28 cellular contexts compared by ENCODE assay signal in genomic region chr10:34063592-34063991, GRCh38.
"Had no signal": no experiment of that assay in that cellular context is flagged by ENCODE, and none has a peak within 500 bp of the region (broad histone marks: within the 10 kb centered on the region; RNA-seq: fewer than 3 reads in every experiment).

No MANE protein-coding gene starts in this region.

- H3K4me3 ChIP-seq: lower lobe of right lung, pancreas, prostate gland, smooth muscle cell, tibial nerve, uterus had no signal

- H3K9me3 Mint-ChIP-seq: type B pancreatic cell had no signal

- H3K9me3 ChIP-seq: prostate gland had no signal

- H3K27ac ChIP-seq: lower lobe of right lung, pancreas, prostate gland, tibial nerve, uterus had no signal

- H3K27ac Mint-ChIP-seq: naive thymus-derived CD8-positive, alpha-beta T cell; nephron; stimulated activated memory B cell treated with anti-CD40 and anti-IgM and Interleukin-4, amounts not matched to agents 10 μg/mL and 1 μg/mL and 100 μg/mL, for 72 hours; stimulated activated naive CD8-positive, alpha-beta T cell treated with anti-CD3 and anti-CD28 coated beads, Interleukin-15, amount 100 ng/mL, for 72 hours; type B pancreatic cell had no signal

- H3K36me3 ChIP-seq: lower lobe of right lung, pancreas, prostate gland, tibial nerve, uterus had no signal

- H3K27me3 Mint-ChIP-seq: stimulated activated memory B cell treated with anti-CD40 and anti-IgM and Interleukin-4, amounts not matched to agents 10 μg/mL and 1 μg/mL and 100 μg/mL, for 72 hours; stimulated activated naive CD8-positive, alpha-beta T cell treated with anti-CD3 and anti-CD28 coated beads, Interleukin-15, amount 100 ng/mL, for 72 hours; type B pancreatic cell had no signal

- H3K4me3 Mint-ChIP-seq: naive thymus-derived CD8-positive, alpha-beta T cell; nephron; neural crest cell; stimulated activated memory B cell treated with anti-CD40 and anti-IgM and Interleukin-4, amounts not matched to agents 10 μg/mL and 1 μg/mL and 100 μg/mL, for 72 hours; stimulated activated naive CD8-positive, alpha-beta T cell treated with anti-CD3 and anti-CD28 coated beads, Interleukin-15, amount 100 ng/mL, for 72 hours; type B pancreatic cell had no signal

- DNase-seq: kidney glomerular epithelial cell; left cardiac atrium; left ventricle myocardium superior; lower lobe of right lung; mammary epithelial cell; mesenchymal stem cell; naive thymus-derived CD8-positive, alpha-beta T cell; nucleus accumbens; pancreas; posterior cingulate gyrus; retina; right cardiac atrium; stimulated activated CD4-positive, alpha-beta T cell treated with anti-CD3 and anti-CD28 coated beads, Interleukin-1b, Interleukin-23, amount 100 ng/mL, for 48 hours; stimulated activated CD4-positive, alpha-beta T cell treated with anti-CD3 and anti-CD28 coated beads, Interleukin-2, amount 100 ng/mL, for 48 hours; stimulated activated CD4-positive, alpha-beta T cell treated with anti-CD3 and anti-CD28 coated beads, Interleukin-4, amount 100 ng/mL, for 4 hours; stimulated activated CD8-positive, alpha-beta memory T cell treated with anti-CD3 and anti-CD28 coated beads, Interleukin-4, amount 100 ng/mL, for 48 hours; stimulated activated naive CD4-positive, alpha-beta T cell treated with Interleukin-2 at 50 U/mL for 16 hours; stimulated activated naive CD8-positive, alpha-beta T cell treated with anti-CD3 and anti-CD28 coated beads, Interleukin-15, amount 100 ng/mL, for 72 hours; substantia nigra; uterus had no signal

- ATAC-seq: left cardiac atrium; left lobe of liver; left ventricle myocardium superior; lower lobe of right lung; naive thymus-derived CD8-positive, alpha-beta T cell; pancreas; right cardiac atrium; stimulated activated memory B cell treated with anti-CD40 and anti-IgM and Interleukin-4, amounts not matched to agents 10 μg/mL and 1 μg/mL and 100 μg/mL, for 72 hours; stimulated activated naive CD8-positive, alpha-beta T cell treated with anti-CD3 and anti-CD28 coated beads, Interleukin-15, amount 100 ng/mL, for 72 hours had no signal

- H3K36me3 Mint-ChIP-seq: stimulated activated memory B cell treated with anti-CD40 and anti-IgM and Interleukin-4, amounts not matched to agents 10 μg/mL and 1 μg/mL and 100 μg/mL, for 72 hours; type B pancreatic cell had no signal

- H3K4me1 ChIP-seq: lower lobe of right lung, pancreas, prostate gland, tibial nerve, uterus had no signal

- H3K4me1 Mint-ChIP-seq: naive thymus-derived CD8-positive, alpha-beta T cell; neural crest cell; stimulated activated memory B cell treated with anti-CD40 and anti-IgM and Interleukin-4, amounts not matched to agents 10 μg/mL and 1 μg/mL and 100 μg/mL, for 72 hours; stimulated activated naive CD8-positive, alpha-beta T cell treated with anti-CD3 and anti-CD28 coated beads, Interleukin-15, amount 100 ng/mL, for 72 hours had no signal
